In genomic region chr7:26891400-26892355, GRCh38 we compare ENCODE assay signal across 12 cellular contexts. TPM values are rescaled to one million over a fixed set of nuclear protein-coding genes. Genes with fewer than 3 reads are reported as not detected.
DNase-seq lines count a peak whose midpoint lies in the region; ATAC-seq and TF ChIP-seq lines count a peak whose summit lies in the region.
"Had no signal": no experiment of that assay in that cellular context is flagged by ENCODE, and none has a peak within 500 bp of the region (broad histone marks: within the 10 kb centered on the region; RNA-seq: fewer than 3 reads in every experiment).

No MANE protein-coding gene starts in this region.

- DNase-seq in GM13977 (ENCODE audit: low spot score) (peak; percentile 30), GM23338 (ENCODE audit: low spot score) (no peak), HPDE6-E6E7 (ENCODE audit: extremely low spot score) (peak; percentile 12), fibroblast of pulmonary artery (ENCODE audit: low read depth) (peak; percentile 2), epidermal melanocyte (ENCODE audit: insufficient read length, low spot score) (no peak), mucosa of gallbladder (ENCODE audit: low spot score) (no peak), NCI-H2171 (lab: John Stamatoyannopoulos, UW) (no peak), NOMO-1 treated with dmso at 0.1 percent for 144 hours (lab: John Stamatoyannopoulos, UW; ENCODE audit: unreplicated experiment) (no peak)
- DNase-seq: brain microvascular endothelial cell, kidney, T1000 had no signal

- no peaks in the 10 kb centered on the region for H3K36me3 ChIP-seq in GM23338 (ENCODE audit: insufficient read depth)
- H3K36me3 ChIP-seq: brain microvascular endothelial cell, neutrophil had no signal

- H3K4me2 ChIP-seq in GM23338: no peak overlapping the region

- H4K20me1 ChIP-seq in GM23338 (replicated peaks; ENCODE audit: insufficient read depth): no peaks in the 10 kb centered on the region

- no peaks in the 10 kb centered on the region for H3K9me3 Mint-ChIP-seq in GM23338

- H3K27ac Mint-ChIP-seq in GM23338: no peak overlapping the region

- H3K27ac ChIP-seq in GM23338 (ENCODE audit: low read depth): no peak overlapping the region
- H3K27ac ChIP-seq: brain microvascular endothelial cell, neutrophil had no signal

- no peaks in the 10 kb centered on the region for H3K9me2 ChIP-seq in GM23338 (ENCODE audit: insufficient read depth)

- no peaks in the 10 kb centered on the region for H3K79me2 ChIP-seq in GM23338 (replicated peaks; ENCODE audit: insufficient read depth)

- no peaks in the 10 kb centered on the region for H3K4me1 ChIP-seq in GM23338 (ENCODE audit: insufficient read depth)

- peak overlapping the region; percentile 56; the same call in 1 of the 2 replicates for H2AFZ ChIP-seq in GM23338

- H3K4me3 ChIP-seq in GM23338 (no peak overlapping the region), fibroblast of pulmonary artery (replicated peaks; ENCODE audit: low read depth, low read length) (no peak overlapping the region)

- no peaks in the 10 kb centered on the region for H3K27me3 Mint-ChIP-seq in GM23338 (ENCODE audit: insufficient read depth, low read depth, poor library complexity)

- no peak for ATAC-seq in GM23338

- H3K4me3 Mint-ChIP-seq in GM23338: no peak overlapping the region

- no peaks in the 10 kb centered on the region for H3K36me3 Mint-ChIP-seq in GM23338 (ENCODE audit: low read depth)

- no peaks in the 10 kb centered on the region for H3F3A ChIP-seq in GM23338 (replicated peaks; ENCODE audit: low read depth)

- in situ Hi-C loops in GM13977 (cut with MboI; ENCODE audit: low pct_unique_long_range_greater_than_20kb, low sequenced_read_pairs, unreplicated experiment): no loop called here

- H3K4me1 Mint-ChIP-seq in GM23338: no peaks in the 10 kb centered on the region

- TF ChIP-seq CTCF in GM13977 (IDR thresholded peaks at IDR 0.05; ENCODE audit: extremely low read depth, insufficient read depth, missing control alignments): no peak
- no peak for TF ChIP-seq CTCF in GM23338 (conservative IDR thresholded peaks at IDR 0.05; ENCODE audit: low read depth in 2 of 2)
- TF ChIP-seq CTCF in fibroblast of pulmonary artery (IDR thresholded peaks at IDR 0.05; ENCODE audit: low read length, missing control alignments): no peak

- no peaks in the 10 kb centered on the region for H3K27me3 ChIP-seq in GM23338 (ENCODE audit: insufficient read depth)
- H3K27me3 ChIP-seq: brain microvascular endothelial cell, neutrophil had no signal

TF ChIP-seq in GM23338, 12 proteins besides CTCF, POLR2A, EP300 and RAD21:
- TF ChIP-seq ETS1 (IDR thresholded peaks at IDR 0.05) (no peak), EZH2 (IDR thresholded peaks at IDR 0.05; ENCODE audit: low read depth, unreplicated experiment) (no peak), CREB1 (CRISPR knock-in tag; IDR thresholded peaks at IDR 0.05; ENCODE audit: low read depth) (no peak), STAT1 (IDR thresholded peaks at IDR 0.05; ENCODE audit: unreplicated experiment) (no peak), NANOG (IDR thresholded peaks at IDR 0.05; ENCODE audit: borderline replicate concordance) (no peak), POLR2AphosphoS5 (IDR thresholded peaks at IDR 0.05; ENCODE audit: low read depth) (no peak), ZNF331 (CRISPR knock-in tag; IDR thresholded peaks at IDR 0.05; ENCODE audit: low read depth) (no peak), JUNB (IDR thresholded peaks at IDR 0.05; ENCODE audit: unreplicated experiment) (no peak), REST (IDR thresholded peaks at IDR 0.05; ENCODE audit: unreplicated experiment) (no peak), ZNF114 (CRISPR knock-in tag; IDR thresholded peaks at IDR 0.05) (no peak)

RNA-seq across cellular contexts. Expression of gene SKAP2, which starts 27.3 kb away (rescaled TPM):
- total RNA-seq in GM23338 (2014; rRNA removed; shearing (Covaris generic)): 2.5 and 4.0 TPM in 2 replicates
- polyA plus RNA-seq in GM23338 (2016; fragmentation: Nextera tagmentation; extraction: Ambion mirVana): 3.6 and 4.4 TPM in 2 replicates
- total RNA-seq in mucosa of gallbladder: 13.6 TPM

Comparison
In these comparisons a context has a peak if more than half of its experiments do, and no peak if none do; other contexts are left out.
1. DNase-seq: peak in GM13977 (single experiment), HPDE6-E6E7 (single experiment) and fibroblast of pulmonary artery (single experiment); none in GM23338 (single experiment), epidermal melanocyte (single experiment), mucosa of gallbladder (single experiment), NCI-H2171 (single experiment) and NOMO-1 treated with dmso at 0.1 percent for 144 hours (single experiment).